Comparison of ENCODE assay signal across 21 cellular contexts in the genomic region with DNA sequence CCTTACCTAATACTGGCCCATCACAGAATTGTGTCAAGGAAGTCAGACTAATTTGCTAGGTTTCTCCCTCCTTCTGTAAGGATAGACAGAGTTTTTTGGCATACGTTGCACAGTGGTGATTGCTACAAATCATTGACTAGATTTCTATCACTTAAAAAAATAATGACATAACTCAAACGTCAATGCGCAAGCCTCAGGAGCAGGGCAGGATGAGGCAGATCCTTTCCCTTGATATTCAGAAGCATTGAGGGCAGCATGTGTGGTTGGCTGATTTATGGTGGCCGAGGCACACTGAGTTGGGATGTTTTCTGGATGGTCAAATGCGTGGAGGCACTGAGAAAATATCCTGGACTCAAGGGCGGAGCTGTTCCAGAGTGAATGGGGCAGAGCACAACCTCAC. TPM values are rescaled to one million over a fixed set of nuclear protein-coding genes. Genes with fewer than 3 reads are reported as not detected.
DNase-seq lines count a peak whose midpoint lies in the region; ATAC-seq, FAIRE-seq and TF ChIP-seq lines count a peak whose summit lies in the region.
"Had no signal": no experiment of that assay in that cellular context is flagged by ENCODE, and none has a peak within 500 bp of the region (broad histone marks: within the 10 kb centered on the region; RNA-seq: fewer than 3 reads in every experiment).

No MANE protein-coding gene starts in this region.

- H3K4me3 ChIP-seq in left ventricle myocardium inferior (no peak overlapping the region), endothelial cell of umbilical vein (replicated peaks in 1 of 3; ENCODE audit: insufficient read depth in 1 of 3, low read depth in 1 of 3, low read length in 3 of 3) (no peak overlapping the region)

- no peaks in the 10 kb centered on the region for H3K9me1 ChIP-seq in endothelial cell of umbilical vein (replicated peaks; ENCODE audit: control insufficient read depth, extremely low read depth, insufficient read depth, low read length)

- no peak overlapping the region for H2AFZ ChIP-seq in endothelial cell of umbilical vein (ENCODE audit: low read depth, low read length)

- H3K4me1 ChIP-seq in left ventricle myocardium inferior = peaks cover 68% of the 10 kb centered on the region
- H3K4me1 ChIP-seq in endothelial cell of umbilical vein (ENCODE audit: control insufficient read depth, extremely low read depth, insufficient read depth, low read length) = peaks cover 41% of the 10 kb centered on the region

- CTCF ChIA-PET in endothelial cell of umbilical vein (lab: Charles Lee) = no interaction called here

- H3K27ac ChIP-seq in left ventricle myocardium inferior (replicated peaks) = peak overlapping the region; percentile 82
- peak overlapping the region; percentile 6 for H3K27ac ChIP-seq in endothelial cell of umbilical vein (ENCODE audit: insufficient read depth, low read depth, low read length)

- DNase-seq in left ventricle myocardium inferior (no peak), left cardiac atrium (no peak), RPMI7951 (ENCODE audit: low read depth) (peak; percentile 45), endothelial cell of umbilical vein (ENCODE audit: low read depth, low spot score) (peak; percentile 29), urothelium cell line (ENCODE audit: low spot score) (no peak), NCI-H524 treated with DMSO at 0.1 percent for 48 hours (lab: John Stamatoyannopoulos, UW) (no peak), NCI-H1694 treated with DMSO at 0.1 percent for 48 hours (lab: John Stamatoyannopoulos, UW) (no peak), chondrocyte (ENCODE audit: low spot score) (no peak)
- DNase-seq: C1 segment of cervical spinal cord, DMS 273 treated with DMSO at 0.1 percent for 48 hours, GF-D8, MV-4-11, NCI-H1417, NCI-H2029 treated with DMSO at 0.1 percent for 48 hours, NCI-H2171 treated with DMSO at 0.1 percent for 48 hours, NCI-H446 treated with DMSO at 0.1 percent for 48 hours, NCI-H748 treated with DMSO at 0.1 percent for 48 hours, SHP77 treated with DMSO at 0.1 percent for 48 hours had no signal

- no peaks in the 10 kb centered on the region for H4K20me1 ChIP-seq in endothelial cell of umbilical vein (replicated peaks; ENCODE audit: control insufficient read depth, extremely low read depth, insufficient read depth, low read length)

- no peaks in the 10 kb centered on the region for H3K36me3 Mint-ChIP-seq in chondrocyte (ENCODE audit: low read depth)

- no peaks in the 10 kb centered on the region for H3K79me2 ChIP-seq in endothelial cell of umbilical vein (ENCODE audit: control insufficient read depth, insufficient read depth, low read length)

- no peak overlapping the region for H3K4me2 ChIP-seq in endothelial cell of umbilical vein (ENCODE audit: insufficient read depth, low read length)

- no TSS peak for BruUV-seq in endothelial cell of umbilical vein (replicated peaks; lab: Mats Ljungman, UMichigan)

- H3K9ac ChIP-seq in endothelial cell of umbilical vein (replicated peaks; ENCODE audit: extremely low read depth, insufficient read depth, low read length) = no peak overlapping the region

- peak; percentile 62 for FAIRE-seq in endothelial cell of umbilical vein (lab: Jason Lieb, UNC)
- peak; percentile 85 for FAIRE-seq in urothelium cell line (lab: Jason Lieb, UNC)
- FAIRE-seq: A204.1, GM12892, H54 had no signal

- ATAC-seq in left cardiac atrium = no peak

- peaks cover 13% of the 10 kb centered on the region for H3K4me1 Mint-ChIP-seq in chondrocyte (ENCODE audit: low read depth)

- POLR2A ChIA-PET in endothelial cell of umbilical vein (lab: Charles Lee) = interaction anchor here (0.6 kb wide), 1 partner anchor 156 kb away, joined by 5 read pairs; no protein-coding TSS in a partner anchor

- no peak overlapping the region for H3K27ac Mint-ChIP-seq in chondrocyte (ENCODE audit: unreplicated experiment)

- H3K36me3 ChIP-seq in left ventricle myocardium inferior = no peaks in the 10 kb centered on the region
- no peaks in the 10 kb centered on the region for H3K36me3 ChIP-seq in endothelial cell of umbilical vein (ENCODE audit: control insufficient read depth in 2 of 2, extremely low read depth in 1 of 2, insufficient read depth in 2 of 2, low read length in 2 of 2)

- TF ChIP-seq POLR2A in endothelial cell of umbilical vein (IDR thresholded peaks at IDR 0.05; ENCODE audit: low read depth, low read length) = no peak

- intact Hi-C loops in left ventricle myocardium inferior (cut with micrococcal nuclease) (no loop called here), left cardiac atrium (cut with DNase I) (no loop called here), endothelial cell of umbilical vein (cut with micrococcal nuclease) (loop anchor here (5.0 kb wide), 2 partner anchors 123 to 148 kb away; no protein-coding TSS in a partner anchor)

- TF ChIP-seq CTCF in left ventricle myocardium inferior (IDR thresholded peaks at IDR 0.05; ENCODE audit: borderline replicate concordance) = no peak
- no peak for TF ChIP-seq CTCF in endothelial cell of umbilical vein (IDR thresholded peaks at IDR 0.05; ENCODE audit: extremely low read depth in 1 of 2, insufficient read depth in 1 of 2, low read depth in 1 of 2, low read length in 2 of 2)
- TF ChIP-seq CTCF in chondrocyte (IDR thresholded peaks at IDR 0.05) = no peak

- no peaks in the 10 kb centered on the region for H3K9me3 Mint-ChIP-seq in chondrocyte (ENCODE audit: low read depth)

- H3K27me3 ChIP-seq in left ventricle myocardium inferior (ENCODE audit: low read depth) (no peaks in the 10 kb centered on the region), endothelial cell of umbilical vein (ENCODE audit: control insufficient read depth in 2 of 2, insufficient read depth in 2 of 2, low read length in 2 of 2) (no peaks in the 10 kb centered on the region)

- dilution Hi-C loops in endothelial cell of umbilical vein (cut with MboI; ENCODE audit: extremely low pct_ligation_motif_present, low sequenced_read_pairs) = no loop called here

- peaks cover 8% of the 10 kb centered on the region for H3K9me3 ChIP-seq in left ventricle myocardium inferior (replicated peaks)
- H3K9me3 ChIP-seq in endothelial cell of umbilical vein (replicated peaks; ENCODE audit: control insufficient read depth, insufficient read depth, low read length) = no peaks in the 10 kb centered on the region

- H3K4me3 Mint-ChIP-seq in chondrocyte (ENCODE audit: unreplicated experiment) = no peak overlapping the region

- no peaks in the 10 kb centered on the region for H3K27me3 Mint-ChIP-seq in chondrocyte (ENCODE audit: low read depth)

TF ChIP-seq in endothelial cell of umbilical vein, 7 proteins besides CTCF, POLR2A, EP300 and RAD21:
- peak; percentile 39 for TF ChIP-seq GATA2 (IDR thresholded peaks at IDR 0.05; ENCODE audit: insufficient read depth, insufficient read length, low read depth, low read length)
- no peak for TF ChIP-seq EZH2 (IDR thresholded peaks at IDR 0.05; ENCODE audit: borderline replicate concordance, low read depth, low read length, severe bottlenecking)

RNA-seq across cellular contexts. Expression of a gene that starts 14.4 kb away (rescaled TPM):
- total RNA-seq in left ventricle myocardium inferior (95.8 TPM), left cardiac atrium (10 to 100 TPM; 39.8 to 68.3 TPM), endothelial cell of umbilical vein (20.2 and 25.4 TPM in 2 replicates), chondrocyte (3.4 to 3.5 TPM (median 3.4 TPM) in 3 replicates)
- 25.2 and 26.3 TPM in 2 replicates for total RNA-seq in RPMI7951 (2014; rRNA removed; shearing (Covaris generic))
- polyA plus RNA-seq in endothelial cell of umbilical vein = 9.9 and 10.0 TPM in 2 replicates
- 8.6 and 9.4 TPM in 2 replicates for polyA plus RNA-seq in endothelial cell of umbilical vein (2011; cell fraction: cytosol; rRNA removed)
- polyA plus RNA-seq in endothelial cell of umbilical vein (2011; cell fraction: nucleus; rRNA removed) = 11.1 and 11.9 TPM in 2 replicates
- polyA plus RNA-seq in endothelial cell of umbilical vein (2012) = 10.6 and 16.5 TPM in 2 replicates
- polyA minus RNA-seq in endothelial cell of umbilical vein = 19.6 and 22.7 TPM in 2 replicates
- 2.5 TPM for polyA minus RNA-seq in endothelial cell of umbilical vein (2011; cell fraction: cytosol; rRNA and poly(A)+ RNA removed)
- polyA minus RNA-seq in endothelial cell of umbilical vein (2011; cell fraction: nucleus; rRNA and poly(A)+ RNA removed) = 25.1 and 28.5 TPM in 2 replicates

Comparison
In these comparisons a context has a peak if more than half of its experiments do, and no peak if none do; other contexts are left out.
1. DNase-seq: peak in RPMI7951 (single experiment) and endothelial cell of umbilical vein (single experiment); none in left ventricle myocardium inferior (single experiment), left cardiac atrium (single experiment), urothelium cell line (single experiment), NCI-H524 treated with DMSO at 0.1 percent for 48 hours (single experiment), NCI-H1694 treated with DMSO at 0.1 percent for 48 hours (single experiment) and chondrocyte (single experiment).